ENCODE assay signal across 1 cellular context in the genomic region with DNA sequence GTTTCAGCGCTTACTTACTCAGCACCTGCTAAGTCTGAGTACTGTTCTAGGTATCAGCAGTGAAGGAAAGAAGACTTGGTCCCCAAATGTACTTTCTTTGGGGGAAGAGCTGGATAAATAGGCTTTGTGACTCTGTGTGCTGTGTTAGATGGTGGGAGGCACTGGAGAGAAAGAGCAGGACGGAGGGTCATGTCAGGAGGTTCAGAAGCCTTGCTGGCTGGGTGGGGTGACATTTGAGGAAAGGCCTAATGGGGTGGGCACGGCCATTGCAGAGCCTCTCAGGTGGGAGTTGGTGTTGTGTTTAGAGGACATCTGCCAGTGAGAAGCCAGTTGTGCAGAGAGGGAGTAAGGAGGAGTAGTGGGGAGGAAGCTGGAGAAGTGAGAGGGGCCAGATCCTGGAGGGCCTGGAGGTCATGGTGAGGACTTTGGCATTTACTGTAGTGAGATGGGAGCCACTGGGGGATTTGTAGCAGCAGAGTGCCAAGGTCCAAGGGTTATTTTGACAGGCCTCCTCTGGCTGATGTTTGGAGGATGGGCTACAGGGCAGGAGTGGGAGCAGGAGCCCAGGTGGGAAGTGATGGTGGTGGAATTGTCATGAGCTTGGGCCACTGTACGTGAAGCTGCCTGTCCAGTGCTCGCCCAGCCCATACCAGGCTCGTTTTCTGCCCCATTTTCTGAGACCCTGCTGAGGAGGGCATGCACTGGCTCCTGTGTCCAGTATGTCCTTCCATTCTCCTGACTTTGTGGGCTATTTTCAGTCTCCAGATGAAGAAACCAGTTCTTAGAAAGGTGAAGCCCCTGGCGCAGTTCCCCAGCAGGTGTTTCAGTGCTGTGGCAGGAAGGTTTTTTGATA.
TF ChIP-seq lines count a peak whose summit lies in the region.

No MANE protein-coding gene starts in this region.

TF ChIP-seq in HepG2, 621 proteins besides CTCF, POLR2A, EP300 and RAD21 (continued from another document and continues in another):
- TF ChIP-seq ZNF792 (CRISPR knock-in tag; IDR thresholded peaks at IDR 0.05) (peak; percentile 85), SCMH1 (CRISPR knock-in tag; IDR thresholded peaks at IDR 0.05; ENCODE audit: borderline replicate concordance) (no peak), KLF11 (CRISPR knock-in tag; IDR thresholded peaks at IDR 0.05) (0 out of 2 replicates have a peak, but pooled peaks have one; percentile 42), SIN3A (IDR thresholded peaks at IDR 0.05; ENCODE audit: borderline replicate concordance, low read depth, low read length) (peak; percentile 86; the same call in 1 of the 2 replicates), ZSCAN29 (CRISPR knock-in tag; conservative IDR thresholded peaks at IDR 0.05) (0 out of 2 replicates have a peak, but pooled peaks have one; percentile 52), U2AF2 (IDR thresholded peaks at IDR 0.05; ENCODE audit: low read depth, low read length) (no peak), ZNF260 (CRISPR knock-in tag; IDR thresholded peaks at IDR 0.05; ENCODE audit: borderline replicate concordance, low read depth) (no peak), ZMYM2 (CRISPR knock-in tag; IDR thresholded peaks at IDR 0.05) (peak; percentile 89), ZNF629 (CRISPR knock-in tag; conservative IDR thresholded peaks at IDR 0.05) (peak; percentile 41; the same call in 1 of the 2 replicates), MIER2 (CRISPR knock-in tag; IDR thresholded peaks at IDR 0.05) (peak; percentile 31; the same call in 1 of the 2 replicates), ZNF772 (CRISPR knock-in tag; IDR thresholded peaks at IDR 0.05) (peak; percentile 73), BRD4 (CRISPR knock-in tag; IDR thresholded peaks at IDR 0.05) (no peak), NRL (CRISPR knock-in tag; IDR thresholded peaks at IDR 0.05; ENCODE audit: borderline replicate concordance) (peak; percentile 80), ZBTB20 (CRISPR knock-in tag; IDR thresholded peaks at IDR 0.05; ENCODE audit: borderline replicate concordance, low read depth) (peak; percentile 34; the same call in 1 of the 2 replicates), ZNF775 (CRISPR knock-in tag; IDR thresholded peaks at IDR 0.05; ENCODE audit: borderline replicate concordance) (peak; percentile 95), DPF2 (CRISPR knock-in tag; IDR thresholded peaks at IDR 0.05; ENCODE audit: borderline replicate concordance, low read depth) (peak; percentile 79; the same call in 1 of the 2 replicates), HCFC1 (IDR thresholded peaks at IDR 0.05; ENCODE audit: low read depth, low read length) (no peak), BORCS8-MEF2B (CRISPR knock-in tag; IDR thresholded peaks at IDR 0.05) (no peak), MYC (CRISPR knock-in tag; IDR thresholded peaks at IDR 0.05; ENCODE audit: borderline replicate concordance) (peak; percentile 21; the same call in 1 of the 2 replicates), SMARCE1 (IDR thresholded peaks at IDR 0.05; ENCODE audit: borderline replicate concordance) (no peak), POLR2G (IDR thresholded peaks at IDR 0.05; ENCODE audit: low read depth, low read length) (0 out of 2 replicates have a peak, but pooled peaks have one; percentile 3), KDM3A (CRISPR knock-in tag; IDR thresholded peaks at IDR 0.05; ENCODE audit: low read depth) (0 out of 2 replicates have a peak, but pooled peaks have one; percentile 52), KLF6 (CRISPR knock-in tag; IDR thresholded peaks at IDR 0.05) (0 out of 2 replicates have a peak, but pooled peaks have one; percentile 14), ZNF230 (CRISPR knock-in tag; IDR thresholded peaks at IDR 0.05) (peak; percentile 60), MAFG (CRISPR knock-in tag; IDR thresholded peaks at IDR 0.05) (no peak), ZNF746 (CRISPR knock-in tag; IDR thresholded peaks at IDR 0.05) (peak; percentile 66; the same call in 1 of the 2 replicates), MTA1 (CRISPR knock-in tag; IDR thresholded peaks at IDR 0.05; ENCODE audit: borderline replicate concordance) (peak; percentile 96), GATAD2A (CRISPR knock-in tag; IDR thresholded peaks at IDR 0.05) (peak; percentile 83), ZSCAN21 (CRISPR knock-in tag; IDR thresholded peaks at IDR 0.05; ENCODE audit: borderline replicate concordance) (peak; percentile 34), ZNF34 (CRISPR knock-in tag; IDR thresholded peaks at IDR 0.05; ENCODE audit: borderline replicate concordance) (peak; percentile 71; the same call in 1 of the 2 replicates), HNF4A (CRISPR knock-in tag; IDR thresholded peaks at IDR 0.05) (peak; percentile 100), ZNF431 (CRISPR knock-in tag; IDR thresholded peaks at IDR 0.05; ENCODE audit: borderline replicate concordance, low read depth) (peak; percentile 34; the same call in 1 of the 2 replicates), SNAI1 (CRISPR knock-in tag; IDR thresholded peaks at IDR 0.05; ENCODE audit: borderline replicate concordance) (no peak), PITX1 (CRISPR knock-in tag; IDR thresholded peaks at IDR 0.05) (peak; percentile 95)
- TF ChIP-seq, protein P1, sequence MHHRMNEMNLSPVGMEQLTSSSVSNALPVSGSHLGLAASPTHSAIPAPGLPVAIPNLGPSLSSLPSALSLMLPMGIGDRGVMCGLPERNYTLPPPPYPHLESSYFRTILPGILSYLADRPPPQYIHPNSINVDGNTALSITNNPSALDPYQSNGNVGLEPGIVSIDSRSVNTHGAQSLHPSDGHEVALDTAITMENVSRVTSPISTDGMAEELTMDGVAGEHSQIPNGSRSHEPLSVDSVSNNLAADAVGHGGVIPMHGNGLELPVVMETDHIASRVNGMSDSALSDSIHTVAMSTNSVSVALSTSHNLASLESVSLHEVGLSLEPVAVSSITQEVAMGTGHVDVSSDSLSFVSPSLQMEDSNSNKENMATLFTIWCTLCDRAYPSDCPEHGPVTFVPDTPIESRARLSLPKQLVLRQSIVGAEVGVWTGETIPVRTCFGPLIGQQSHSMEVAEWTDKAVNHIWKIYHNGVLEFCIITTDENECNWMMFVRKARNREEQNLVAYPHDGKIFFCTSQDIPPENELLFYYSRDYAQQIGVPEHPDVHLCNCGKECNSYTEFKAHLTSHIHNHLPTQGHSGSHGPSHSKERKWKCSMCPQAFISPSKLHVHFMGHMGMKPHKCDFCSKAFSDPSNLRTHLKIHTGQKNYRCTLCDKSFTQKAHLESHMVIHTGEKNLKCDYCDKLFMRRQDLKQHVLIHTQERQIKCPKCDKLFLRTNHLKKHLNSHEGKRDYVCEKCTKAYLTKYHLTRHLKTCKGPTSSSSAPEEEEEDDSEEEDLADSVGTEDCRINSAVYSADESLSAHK (CRISPR knock-in tag; IDR thresholded peaks at IDR 0.05; ENCODE audit: borderline replicate concordance), result no peak
- TF ChIP-seq, protein P2, sequence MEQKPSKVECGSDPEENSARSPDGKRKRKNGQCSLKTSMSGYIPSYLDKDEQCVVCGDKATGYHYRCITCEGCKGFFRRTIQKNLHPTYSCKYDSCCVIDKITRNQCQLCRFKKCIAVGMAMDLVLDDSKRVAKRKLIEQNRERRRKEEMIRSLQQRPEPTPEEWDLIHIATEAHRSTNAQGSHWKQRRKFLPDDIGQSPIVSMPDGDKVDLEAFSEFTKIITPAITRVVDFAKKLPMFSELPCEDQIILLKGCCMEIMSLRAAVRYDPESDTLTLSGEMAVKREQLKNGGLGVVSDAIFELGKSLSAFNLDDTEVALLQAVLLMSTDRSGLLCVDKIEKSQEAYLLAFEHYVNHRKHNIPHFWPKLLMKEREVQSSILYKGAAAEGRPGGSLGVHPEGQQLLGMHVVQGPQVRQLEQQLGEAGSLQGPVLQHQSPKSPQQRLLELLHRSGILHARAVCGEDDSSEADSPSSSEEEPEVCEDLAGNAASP (CRISPR knock-in tag; IDR thresholded peaks at IDR 0.05; ENCODE audit: borderline replicate concordance), result peak; percentile 90; the same call in 1 of the 2 replicates
- TF ChIP-seq, protein P3, sequence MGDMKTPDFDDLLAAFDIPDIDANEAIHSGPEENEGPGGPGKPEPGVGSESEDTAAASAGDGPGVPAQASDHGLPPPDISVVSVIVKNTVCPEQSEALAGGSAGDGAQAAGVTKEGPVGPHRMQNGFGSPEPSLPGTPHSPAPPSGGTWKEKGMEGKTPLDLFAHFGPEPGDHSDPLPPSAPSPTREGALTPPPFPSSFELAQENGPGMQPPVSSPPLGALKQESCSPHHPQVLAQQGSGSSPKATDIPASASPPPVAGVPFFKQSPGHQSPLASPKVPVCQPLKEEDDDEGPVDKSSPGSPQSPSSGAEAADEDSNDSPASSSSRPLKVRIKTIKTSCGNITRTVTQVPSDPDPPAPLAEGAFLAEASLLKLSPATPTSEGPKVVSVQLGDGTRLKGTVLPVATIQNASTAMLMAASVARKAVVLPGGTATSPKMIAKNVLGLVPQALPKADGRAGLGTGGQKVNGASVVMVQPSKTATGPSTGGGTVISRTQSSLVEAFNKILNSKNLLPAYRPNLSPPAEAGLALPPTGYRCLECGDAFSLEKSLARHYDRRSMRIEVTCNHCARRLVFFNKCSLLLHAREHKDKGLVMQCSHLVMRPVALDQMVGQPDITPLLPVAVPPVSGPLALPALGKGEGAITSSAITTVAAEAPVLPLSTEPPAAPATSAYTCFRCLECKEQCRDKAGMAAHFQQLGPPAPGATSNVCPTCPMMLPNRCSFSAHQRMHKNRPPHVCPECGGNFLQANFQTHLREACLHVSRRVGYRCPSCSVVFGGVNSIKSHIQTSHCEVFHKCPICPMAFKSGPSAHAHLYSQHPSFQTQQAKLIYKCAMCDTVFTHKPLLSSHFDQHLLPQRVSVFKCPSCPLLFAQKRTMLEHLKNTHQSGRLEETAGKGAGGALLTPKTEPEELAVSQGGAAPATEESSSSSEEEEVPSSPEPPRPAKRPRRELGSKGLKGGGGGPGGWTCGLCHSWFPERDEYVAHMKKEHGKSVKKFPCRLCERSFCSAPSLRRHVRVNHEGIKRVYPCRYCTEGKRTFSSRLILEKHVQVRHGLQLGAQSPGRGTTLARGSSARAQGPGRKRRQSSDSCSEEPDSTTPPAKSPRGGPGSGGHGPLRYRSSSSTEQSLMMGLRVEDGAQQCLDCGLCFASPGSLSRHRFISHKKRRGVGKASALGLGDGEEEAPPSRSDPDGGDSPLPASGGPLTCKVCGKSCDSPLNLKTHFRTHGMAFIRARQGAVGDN (CRISPR knock-in tag; IDR thresholded peaks at IDR 0.05), result peak; percentile 81
- TF ChIP-seq, protein P4, sequence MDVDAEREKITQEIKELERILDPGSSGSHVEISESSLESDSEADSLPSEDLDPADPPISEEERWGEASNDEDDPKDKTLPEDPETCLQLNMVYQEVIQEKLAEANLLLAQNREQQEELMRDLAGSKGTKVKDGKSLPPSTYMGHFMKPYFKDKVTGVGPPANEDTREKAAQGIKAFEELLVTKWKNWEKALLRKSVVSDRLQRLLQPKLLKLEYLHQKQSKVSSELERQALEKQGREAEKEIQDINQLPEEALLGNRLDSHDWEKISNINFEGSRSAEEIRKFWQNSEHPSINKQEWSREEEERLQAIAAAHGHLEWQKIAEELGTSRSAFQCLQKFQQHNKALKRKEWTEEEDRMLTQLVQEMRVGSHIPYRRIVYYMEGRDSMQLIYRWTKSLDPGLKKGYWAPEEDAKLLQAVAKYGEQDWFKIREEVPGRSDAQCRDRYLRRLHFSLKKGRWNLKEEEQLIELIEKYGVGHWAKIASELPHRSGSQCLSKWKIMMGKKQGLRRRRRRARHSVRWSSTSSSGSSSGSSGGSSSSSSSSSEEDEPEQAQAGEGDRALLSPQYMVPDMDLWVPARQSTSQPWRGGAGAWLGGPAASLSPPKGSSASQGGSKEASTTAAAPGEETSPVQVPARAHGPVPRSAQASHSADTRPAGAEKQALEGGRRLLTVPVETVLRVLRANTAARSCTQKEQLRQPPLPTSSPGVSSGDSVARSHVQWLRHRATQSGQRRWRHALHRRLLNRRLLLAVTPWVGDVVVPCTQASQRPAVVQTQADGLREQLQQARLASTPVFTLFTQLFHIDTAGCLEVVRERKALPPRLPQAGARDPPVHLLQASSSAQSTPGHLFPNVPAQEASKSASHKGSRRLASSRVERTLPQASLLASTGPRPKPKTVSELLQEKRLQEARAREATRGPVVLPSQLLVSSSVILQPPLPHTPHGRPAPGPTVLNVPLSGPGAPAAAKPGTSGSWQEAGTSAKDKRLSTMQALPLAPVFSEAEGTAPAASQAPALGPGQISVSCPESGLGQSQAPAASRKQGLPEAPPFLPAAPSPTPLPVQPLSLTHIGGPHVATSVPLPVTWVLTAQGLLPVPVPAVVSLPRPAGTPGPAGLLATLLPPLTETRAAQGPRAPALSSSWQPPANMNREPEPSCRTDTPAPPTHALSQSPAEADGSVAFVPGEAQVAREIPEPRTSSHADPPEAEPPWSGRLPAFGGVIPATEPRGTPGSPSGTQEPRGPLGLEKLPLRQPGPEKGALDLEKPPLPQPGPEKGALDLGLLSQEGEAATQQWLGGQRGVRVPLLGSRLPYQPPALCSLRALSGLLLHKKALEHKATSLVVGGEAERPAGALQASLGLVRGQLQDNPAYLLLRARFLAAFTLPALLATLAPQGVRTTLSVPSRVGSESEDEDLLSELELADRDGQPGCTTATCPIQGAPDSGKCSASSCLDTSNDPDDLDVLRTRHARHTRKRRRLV (CRISPR knock-in tag; IDR thresholded peaks at IDR 0.05), result no peak; the same call in 1 of the 2 replicates
- TF ChIP-seq, protein P5, sequence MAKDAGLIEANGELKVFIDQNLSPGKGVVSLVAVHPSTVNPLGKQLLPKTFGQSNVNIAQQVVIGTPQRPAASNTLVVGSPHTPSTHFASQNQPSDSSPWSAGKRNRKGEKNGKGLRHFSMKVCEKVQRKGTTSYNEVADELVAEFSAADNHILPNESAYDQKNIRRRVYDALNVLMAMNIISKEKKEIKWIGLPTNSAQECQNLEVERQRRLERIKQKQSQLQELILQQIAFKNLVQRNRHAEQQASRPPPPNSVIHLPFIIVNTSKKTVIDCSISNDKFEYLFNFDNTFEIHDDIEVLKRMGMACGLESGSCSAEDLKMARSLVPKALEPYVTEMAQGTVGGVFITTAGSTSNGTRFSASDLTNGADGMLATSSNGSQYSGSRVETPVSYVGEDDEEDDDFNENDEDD (CRISPR knock-in tag; IDR thresholded peaks at IDR 0.05; ENCODE audit: borderline replicate concordance), result 0 out of 2 replicates have a peak, but pooled peaks have one; percentile 27
- TF ChIP-seq, protein P6, sequence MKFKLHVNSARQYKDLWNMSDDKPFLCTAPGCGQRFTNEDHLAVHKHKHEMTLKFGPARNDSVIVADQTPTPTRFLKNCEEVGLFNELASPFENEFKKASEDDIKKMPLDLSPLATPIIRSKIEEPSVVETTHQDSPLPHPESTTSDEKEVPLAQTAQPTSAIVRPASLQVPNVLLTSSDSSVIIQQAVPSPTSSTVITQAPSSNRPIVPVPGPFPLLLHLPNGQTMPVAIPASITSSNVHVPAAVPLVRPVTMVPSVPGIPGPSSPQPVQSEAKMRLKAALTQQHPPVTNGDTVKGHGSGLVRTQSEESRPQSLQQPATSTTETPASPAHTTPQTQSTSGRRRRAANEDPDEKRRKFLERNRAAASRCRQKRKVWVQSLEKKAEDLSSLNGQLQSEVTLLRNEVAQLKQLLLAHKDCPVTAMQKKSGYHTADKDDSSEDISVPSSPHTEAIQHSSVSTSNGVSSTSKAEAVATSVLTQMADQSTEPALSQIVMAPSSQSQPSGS (CRISPR knock-in tag; IDR thresholded peaks at IDR 0.05), result peak; percentile 38; the same call in 1 of the 2 replicates
